In the genomic region with DNA sequence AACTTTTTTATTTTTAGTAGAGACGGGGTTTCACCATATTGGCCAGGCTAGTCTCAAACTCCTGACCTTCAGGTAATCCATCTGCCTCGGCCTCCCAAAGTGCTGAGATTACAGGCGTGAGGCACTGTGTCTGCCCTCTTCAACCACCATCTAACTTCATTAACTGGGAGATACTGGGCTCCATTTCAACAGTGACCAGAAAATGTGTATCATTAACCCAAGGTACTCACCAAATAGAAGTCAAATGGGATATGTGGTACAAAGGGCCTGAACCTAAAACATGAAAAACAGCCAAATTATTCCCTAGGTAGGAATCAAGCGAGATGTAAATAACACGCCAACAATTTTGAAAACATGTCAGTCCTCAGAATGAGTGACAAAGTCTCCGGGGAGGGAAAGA, we compare ENCODE assay signal across 11 cellular contexts. TPM values are rescaled to one million over a fixed set of nuclear protein-coding genes. Genes with fewer than 3 reads are reported as not detected.
DNase-seq lines count a peak whose midpoint lies in the region; ATAC-seq, FAIRE-seq and TF ChIP-seq lines count a peak whose summit lies in the region.
"Had no signal": no experiment of that assay in that cellular context is flagged by ENCODE, and none has a peak within 500 bp of the region (broad histone marks: within the 10 kb centered on the region; RNA-seq: fewer than 3 reads in every experiment).

No MANE protein-coding gene starts in this region.

- H3K4me1 ChIP-seq in breast epithelium, result peaks cover 0 to 12% of the 10 kb centered on the region in 2 donors
- peaks cover 4% of the 10 kb centered on the region; the same call in 1 of the 2 replicates for H3K4me1 ChIP-seq in GM12878 (ENCODE audit: control insufficient read depth, insufficient read depth, low read length)
- H3K4me1 ChIP-seq in right lobe of liver, result peaks cover 0 to 32% (median 11%) of the 10 kb centered on the region in 4 donors
- peaks cover 9 to 33% (median 17%) of the 10 kb centered on the region in 4 donors for H3K4me1 ChIP-seq in transverse colon

- POLR2A ChIA-PET in MCF 10A (lab: Yijun Ruan, JAX), result interaction anchor here (1.0 to 8.0 kb wide), 11 partner anchors 9 to 317 kb away, joined by 3 to 80 read pairs (median 15); a partner anchor contains a TSS
- POLR2A ChIA-PET in GM12878 (lab: Charles Lee), result no interaction called here

- H3K27ac ChIP-seq in breast epithelium, result peak overlapping the region; percentile 84 to 86
- H3K27ac ChIP-seq in GM12878 (ENCODE audit: control insufficient read depth, insufficient read depth), result no peak overlapping the region
- no peak overlapping the region for H3K27ac ChIP-seq in right lobe of liver
- H3K27ac ChIP-seq in transverse colon, result peak overlapping the region in 3 of 4 donors; percentile 86 to 91 (median 88)

- peak overlapping the region; percentile 85 for H3K4me2 ChIP-seq in GM12878 (ENCODE audit: control insufficient read depth, insufficient read depth)

- H3K4me1 Mint-ChIP-seq in MCF 10A (ENCODE audit: insufficient read depth, unreplicated experiment), result peaks cover 5% of the 10 kb centered on the region

- SMC1A ChIA-PET in GM12878 (lab: Charles Lee; ENCODE audit: uncharacterized antibody, unreplicated experiment), result interaction anchor here (0.8 to 1.8 kb wide), 4 partner anchors 11 to 317 kb away, joined by 3 to 5 read pairs (median 4); a partner anchor contains a TSS

- TF ChIP-seq CTCF in breast epithelium (IDR thresholded peaks at IDR 0.05), result no peak
- TF ChIP-seq CTCF in MCF 10A (IDR thresholded peaks at IDR 0.05; ENCODE audit: unreplicated experiment), result no peak
- TF ChIP-seq CTCF in GM12878 (IDR thresholded peaks at IDR 0.05 in 2 of 3, conservative IDR thresholded peaks at IDR 0.05 in 1 of 3; ENCODE audit: control insufficient read depth in 2 of 3, extremely low read depth in 1 of 3, insufficient read depth in 1 of 3, low read depth in 3 of 3, low read length in 3 of 3), result no peak
- no peak for TF ChIP-seq CTCF in right lobe of liver (IDR thresholded peaks at IDR 0.05)
- no peak for TF ChIP-seq CTCF in transverse colon (IDR thresholded peaks at IDR 0.05)

- no peaks in the 10 kb centered on the region for H3K27me3 Mint-ChIP-seq in MCF 10A (ENCODE audit: insufficient read depth, unreplicated experiment)

- H3K4me3 Mint-ChIP-seq in MCF 10A (ENCODE audit: unreplicated experiment), result no peak overlapping the region

- no peak overlapping the region for H2AFZ ChIP-seq in GM12878 (ENCODE audit: control insufficient read depth, low read depth, low read length)

- no peak for FAIRE-seq in GM12878 (lab: Jason Lieb, UNC)

- no peaks in the 10 kb centered on the region for H3K36me3 Mint-ChIP-seq in MCF 10A (ENCODE audit: insufficient read depth, unreplicated experiment)

- in situ Hi-C loops in GM12878 (cut with MboI), result no loop called here
- in situ Hi-C loops in transverse colon (cut with MboI; ENCODE audit: low pct_ligation_motif_present in 1 of 4, low pct_unique_long_range_greater_than_20kb in 1 of 4, low sequenced_read_pairs in 3 of 4), result loop anchor here in 3 of 4 donors (10.0 to 25.0 kb wide), 6 partner anchors 75 to 318 kb away; a partner anchor contains a TSS

- TF ChIP-seq EP300 in GM12878 (IDR thresholded peaks at IDR 0.05; ENCODE audit: borderline replicate concordance in 1 of 2, control insufficient read depth in 1 of 2, low read depth in 2 of 2, low read length in 2 of 2), result no peak
- no peak for TF ChIP-seq EP300 in transverse colon (IDR thresholded peaks at IDR 0.05; ENCODE audit: low read depth)

- no peak for TF ChIP-seq POLR2A in breast epithelium (IDR thresholded peaks at IDR 0.05)
- no peak for TF ChIP-seq POLR2A in GM12878 (IDR thresholded peaks at IDR 0.05; ENCODE audit: low read depth, low read length)
- TF ChIP-seq POLR2A in right lobe of liver (IDR thresholded peaks at IDR 0.05), result no peak
- no peak for TF ChIP-seq POLR2A in transverse colon (IDR thresholded peaks at IDR 0.05)

- H3K27me3 ChIP-seq in breast epithelium (no peaks in the 10 kb centered on the region), GM12878 (replicated peaks in 1 of 2; ENCODE audit: control insufficient read depth in 2 of 2, insufficient read depth in 2 of 2, low read length in 1 of 2) (no peaks in the 10 kb centered on the region), right lobe of liver (no peaks in the 10 kb centered on the region), transverse colon (no peaks in the 10 kb centered on the region)

- H3K4me3 ChIP-seq in breast epithelium (peak overlapping the region in 2 of 3 donors; percentile 84), GM12878 (peak overlapping the region; percentile 99), right lobe of liver (peak overlapping the region in 2 of 3 donors; percentile 63 to 86), transverse colon (peak overlapping the region in 2 of 4 donors; percentile 76 to 80)

- H3K79me2 ChIP-seq in GM12878 (ENCODE audit: control insufficient read depth, insufficient read depth, low read length), result peaks cover 24% of the 10 kb centered on the region

- TF ChIP-seq RAD21 in GM12878 (IDR thresholded peaks at IDR 0.05; ENCODE audit: insufficient read depth, low read depth, low read length), result no peak

- BruUV-seq in MCF 10A (replicated peaks; lab: Mats Ljungman, UMichigan), result no TSS peak
- BruUV-seq in GM12878 (replicated peaks; lab: Mats Ljungman, UMichigan), result no TSS peak

- RAD21 ChIA-PET in GM12878 (lab: Charles Lee; ENCODE audit: unreplicated experiment), result no interaction called here

- no peaks in the 10 kb centered on the region for H3K9me3 Mint-ChIP-seq in MCF 10A (ENCODE audit: unreplicated experiment)

- ATAC-seq in GM12878 (no peak), right lobe of liver (no peak), HG03135 (IDR thresholded peaks at IDR 0.05; ENCODE audit: unreplicated experiment) (no peak), GM18502 (IDR thresholded peaks at IDR 0.05; ENCODE audit: poor library complexity, unreplicated experiment) (no peak)

- intact Hi-C loops in breast epithelium (cut with DNase I; ENCODE audit: low total_unique reads), result loop anchor here (10.0 kb wide), 1 partner anchor 105 kb away; a partner anchor contains a TSS
- intact Hi-C loops in MCF 10A (cut with micrococcal nuclease), result loop anchor here (2.0 to 5.0 kb wide), 3 partner anchors 43 to 137 kb away; a partner anchor contains a TSS
- intact Hi-C loops in GM12878 (cut with micrococcal nuclease; ENCODE audit: unreplicated experiment), result loop anchor here (2.0 to 5.0 kb wide), 4 partner anchors 35 to 317 kb away; a partner anchor contains a TSS
- intact Hi-C loops in right lobe of liver (cut with DNase I), result loop anchor here (10.0 kb wide), 2 partner anchors 105 to 315 kb away; a partner anchor contains a TSS
- intact Hi-C loops in transverse colon (cut with DNase I; ENCODE audit: low total_unique reads), result loop anchor here (10.0 kb wide), 1 partner anchor 315 kb away; a partner anchor contains a TSS

- DNase-seq in breast epithelium (ENCODE audit: low spot score in 2 of 2) (no peak), MCF 10A (ENCODE audit: unreplicated experiment) (no peak), GM12878 (ENCODE audit: low read depth, low spot score) (no peak), right lobe of liver (peak in 1 of 3 donors; percentile 1), transverse colon (no peak), COR-L47 (lab: John Stamatoyannopoulos, UW) (no peak)
- DNase-seq: activated naive CD4-positive, alpha-beta T cell; NCI-H1105 treated with DMSO at 0.1 percent for 48 hours had no signal

- H3K27ac Mint-ChIP-seq in MCF 10A (ENCODE audit: low read depth, unreplicated experiment), result no peak overlapping the region

- CTCF ChIA-PET in MCF 10A (lab: Yijun Ruan, JAX), result interaction anchor here (0.5 to 14.1 kb wide), 6 partner anchors 8 to 160 kb away, joined by 3 to 273 read pairs (median 10); a partner anchor contains a TSS
- CTCF ChIA-PET in GM12878 (lab: Yijun Ruan, JAX), result interaction anchor here (2.0 to 7.5 kb wide), 2 partner anchors 10 to 98 kb away, joined by 5 to 43 read pairs; no protein-coding TSS in a partner anchor

- WGBS in GM12878 (ENCODE audit: insufficient coverage, insufficient replicate concordance, low lambda C conversion rate, missing lambda C conversion rate), result 73% methylated on average over 6 of the region's 6 CpGs
- WGBS in right lobe of liver (ENCODE audit: insufficient coverage, low coverage, low lambda C conversion rate, missing lambda C conversion rate), result 73% methylated on average over 5 of the region's 6 CpGs
- 80 to 81% methylated on average over 6 of the region's 6 CpGs for WGBS in transverse colon (ENCODE audit: low coverage in 1 of 2), 2 donors

- peak overlapping the region; percentile 94 for H3K9ac ChIP-seq in GM12878 (ENCODE audit: control insufficient read depth, insufficient read depth, low read length)

- no peaks in the 10 kb centered on the region for H4K20me1 ChIP-seq in GM12878 (ENCODE audit: control insufficient read depth, insufficient read depth)

- H3K9me3 ChIP-seq in breast epithelium (no peaks in the 10 kb centered on the region), GM12878 (replicated peaks; ENCODE audit: control insufficient read depth, insufficient read depth, low read length) (no peaks in the 10 kb centered on the region), right lobe of liver (no peaks in the 10 kb centered on the region), transverse colon (no peaks in the 10 kb centered on the region)

- H3K36me3 ChIP-seq in breast epithelium (peaks cover under 1% of the 10 kb centered on the region), GM12878 (ENCODE audit: control insufficient read depth in 2 of 2, insufficient read depth in 2 of 2, low read length in 1 of 2) (peaks cover 7 to 34% of the 10 kb centered on the region in 2 experiments), right lobe of liver (peaks cover 11 to 42% (median 24%) of the 10 kb centered on the region in 4 donors), transverse colon (peaks cover 0 to 42% (median 21%) of the 10 kb centered on the region in 4 donors)

RNA-seq across cellular contexts. Expression of a gene that starts 1.2 kb away (rescaled TPM):
- total RNA-seq in breast epithelium (100 to 1,000 TPM in 2 of 3 donors, 10 to 100 TPM in 1; 92.2 to 169 (median 147) TPM), MCF 10A (2022) (348 and 374 TPM in 2 replicates), GM12878 (2014; rRNA removed) (309 and 334 TPM in 2 replicates), GM12878 (2014; rRNA removed; fragmentation: Illumina TruSeq; extraction: Trizol) (405 and 431 TPM in 2 replicates), GM12878 (2021) (261 and 266 TPM in 2 replicates), right lobe of liver (10 to 100 TPM; 30.2 to 55.9 (median 38.7) TPM), transverse colon (100 to 1,000 TPM in 1 of 4 donors, 10 to 100 TPM in 3; 16.5 to 102 (median 66.5) TPM)
- total RNA-seq in GM12878 (2013; cell fraction: nucleolus; rRNA removed), result 53.8 and 56.7 TPM in 2 replicates
- 179 TPM for polyA plus RNA-seq in GM12878 (2011; ENCODE audit: low read depth)
- polyA plus RNA-seq in GM12878 (2011; rRNA removed) (452 and 462 TPM in 2 replicates), GM12878 (2014; fragmentation: Illumina TruSeq; extraction: Trizol) (520 and 601 TPM in 2 replicates), GM12878 (2014; fragmentation: Nextera tagmentation; extraction: Ambion mirVana) (100 to 1,000 TPM; 444 to 455 TPM), GM12878 (2014; rRNA removed) (266 and 287 TPM in 2 replicates), GM12878 (2016; fragmentation: Nextera tagmentation; extraction: Ambion mirVana) (100 to 1,000 TPM; 484 to 487 TPM)
- 374 and 428 TPM in 2 replicates for polyA plus RNA-seq in GM12878 (2011; cell fraction: cytosol; rRNA removed)
- polyA plus RNA-seq in GM12878 (2011; cell fraction: nucleus; rRNA removed), result 208 and 248 TPM in 2 replicates
- 157 and 180 TPM in 2 replicates for polyA plus RNA-seq in GM12878 (2012)
- 323 and 337 TPM in 2 replicates for polyA minus RNA-seq in GM12878 (2011; rRNA and poly(A)+ RNA removed)
- polyA minus RNA-seq in GM12878 (2011; cell fraction: cytosol; rRNA and poly(A)+ RNA removed), result 102 and 114 TPM in 2 replicates
- 46.4 and 69.7 TPM in 2 replicates for polyA minus RNA-seq in GM12878 (2011; cell fraction: nucleus; rRNA and poly(A)+ RNA removed)

RNA-seq across cellular contexts. Expression of a gene that starts 8.9 kb away (rescaled TPM):
- total RNA-seq in breast epithelium, result 100 to 1,000 TPM in 1 of 3 donors, 10 to 100 TPM in 2; 19.9 to 134 (median 46.5) TPM
- not detected in 2 replicates for total RNA-seq in MCF 10A (2022)
- total RNA-seq in GM12878 (2013; cell fraction: nucleolus; rRNA removed), result 4.1 and 5.2 TPM in 2 replicates
- total RNA-seq in GM12878 (2014; rRNA removed), result 0.22 and 0.40 TPM in 2 replicates
- total RNA-seq in GM12878 (2014; rRNA removed; fragmentation: Illumina TruSeq; extraction: Trizol), result 0.13 and 0.18 TPM in 2 replicates
- 0.56 and 0.72 TPM in 2 replicates for total RNA-seq in GM12878 (2021)
- 0.08 TPM for polyA plus RNA-seq in GM12878 (2011; ENCODE audit: low read depth)
- polyA plus RNA-seq in GM12878 (2011; rRNA removed), result 1.3 and 2.1 TPM in 2 replicates
- 2.0 and 2.2 TPM in 2 replicates for polyA plus RNA-seq in GM12878 (2011; cell fraction: cytosol; rRNA removed)
- polyA plus RNA-seq in GM12878 (2011; cell fraction: nucleus; rRNA removed), result 5.9 and 8.9 TPM in 2 replicates
- polyA plus RNA-seq in GM12878 (2012), result 0.32 and 0.35 TPM in 2 replicates
- 0.28 TPM in 1 of 2 replicates, not detected in the other for polyA plus RNA-seq in GM12878 (2014; fragmentation: Illumina TruSeq; extraction: Trizol)
- under 1 TPM in 1 of 2 experiments, not detected in 1; 0.09 TPM for polyA plus RNA-seq in GM12878 (2014; fragmentation: Nextera tagmentation; extraction: Ambion mirVana)
- 0.16 and 0.50 TPM in 2 replicates for polyA plus RNA-seq in GM12878 (2014; rRNA removed)
- polyA plus RNA-seq in GM12878 (2016; fragmentation: Nextera tagmentation; extraction: Ambion mirVana), result under 1 TPM; 0.14 to 0.17 TPM
- 2.1 and 2.7 TPM in 2 replicates for polyA minus RNA-seq in GM12878 (2011; rRNA and poly(A)+ RNA removed)
- polyA minus RNA-seq in GM12878 (2011; cell fraction: cytosol; rRNA and poly(A)+ RNA removed), result 1.7 and 2.2 TPM in 2 replicates
- 1.4 and 1.5 TPM in 2 replicates for polyA minus RNA-seq in GM12878 (2011; cell fraction: nucleus; rRNA and poly(A)+ RNA removed)
- 10 to 100 TPM in 1 of 6 experiments, 1 to 10 TPM in 5; 5.0 to 14.4 (median 5.7) TPM for total RNA-seq in right lobe of liver
- 10 to 100 TPM in 3 of 4 donors, 1 to 10 TPM in 1; 9.8 to 25.1 (median 13.4) TPM for total RNA-seq in transverse colon
- total RNA-seq: T-helper 1 cell treated with Interleukin-12 subunit alpha and Interleukin-12 subunit beta and Interleukin-4 antibody, amounts not matched to agents 30 ng/mL and 1 ng/mL, for 36 hours had no signal

RNA-seq across cellular contexts. Expression of a gene that starts 11.1 kb away (rescaled TPM):
- 10 to 100 TPM; 43.3 to 70.7 (median 54.2) TPM for total RNA-seq in breast epithelium
- 55.9 and 63.7 TPM in 2 replicates for total RNA-seq in MCF 10A (2022)
- total RNA-seq in GM12878 (2013; cell fraction: nucleolus; rRNA removed), result 9.4 and 10.2 TPM in 2 replicates
- 47.1 and 48.3 TPM in 2 replicates for total RNA-seq in GM12878 (2014; rRNA removed)
- 29.7 and 31.4 TPM in 2 replicates for total RNA-seq in GM12878 (2014; rRNA removed; fragmentation: Illumina TruSeq; extraction: Trizol)
- total RNA-seq in GM12878 (2021), result 25.7 and 30.8 TPM in 2 replicates
- 23.4 TPM for polyA plus RNA-seq in GM12878 (2011; ENCODE audit: low read depth)
- 37.8 and 40.6 TPM in 2 replicates for polyA plus RNA-seq in GM12878 (2011; rRNA removed)
- polyA plus RNA-seq in GM12878 (2011; cell fraction: cytosol; rRNA removed), result 39.5 and 41.8 TPM in 2 replicates
- polyA plus RNA-seq in GM12878 (2011; cell fraction: nucleus; rRNA removed), result 19.2 and 29.5 TPM in 2 replicates
- 26.2 and 32.5 TPM in 2 replicates for polyA plus RNA-seq in GM12878 (2012)
- polyA plus RNA-seq in GM12878 (2014; fragmentation: Illumina TruSeq; extraction: Trizol), result 34.5 and 36.6 TPM in 2 replicates
- 10 to 100 TPM; 12.4 to 25.0 TPM for polyA plus RNA-seq in GM12878 (2014; fragmentation: Nextera tagmentation; extraction: Ambion mirVana)
- 50.9 and 58.5 TPM in 2 replicates for polyA plus RNA-seq in GM12878 (2014; rRNA removed)
- polyA plus RNA-seq in GM12878 (2016; fragmentation: Nextera tagmentation; extraction: Ambion mirVana), result 10 to 100 TPM; 74.5 to 78.1 TPM
- 9.4 and 18.1 TPM in 2 replicates for polyA minus RNA-seq in GM12878 (2011; rRNA and poly(A)+ RNA removed)
- polyA minus RNA-seq in GM12878 (2011; cell fraction: cytosol; rRNA and poly(A)+ RNA removed), result 6.8 and 7.4 TPM in 2 replicates
- 6.4 and 10.7 TPM in 2 replicates for polyA minus RNA-seq in GM12878 (2011; cell fraction: nucleus; rRNA and poly(A)+ RNA removed)
- 10 to 100 TPM; 14.6 to 33.2 (median 18.0) TPM for total RNA-seq in right lobe of liver
- 10 to 100 TPM; 10.5 to 38.4 (median 27.4) TPM for total RNA-seq in transverse colon

RNA-seq across cellular contexts. Expression of a gene that starts 35.7 kb away (rescaled TPM):
- total RNA-seq in breast epithelium (100 to 1,000 TPM in 1 of 3 donors, 10 to 100 TPM in 2; 37.1 to 112 (median 71.8) TPM), MCF 10A (2022) (147 and 156 TPM in 2 replicates), GM12878 (2014; rRNA removed) (48.0 and 48.5 TPM in 2 replicates), GM12878 (2014; rRNA removed; fragmentation: Illumina TruSeq; extraction: Trizol) (46.5 and 48.7 TPM in 2 replicates), GM12878 (2021) (60.1 and 61.5 TPM in 2 replicates), right lobe of liver (10 to 100 TPM; 21.9 to 29.7 (median 26.0) TPM), transverse colon (10 to 100 TPM; 35.2 to 86.1 (median 65.2) TPM)
- total RNA-seq in GM12878 (2013; cell fraction: nucleolus; rRNA removed), result 176 and 179 TPM in 2 replicates
- polyA plus RNA-seq in GM12878 (2011; ENCODE audit: low read depth), result 31.8 TPM
- polyA plus RNA-seq in GM12878 (2011; rRNA removed) (93.8 and 98.9 TPM in 2 replicates), GM12878 (2014; fragmentation: Illumina TruSeq; extraction: Trizol) (47.4 and 51.5 TPM in 2 replicates), GM12878 (2014; fragmentation: Nextera tagmentation; extraction: Ambion mirVana) (10 to 100 TPM in 1 of 2 experiments, 1 to 10 TPM in 1; 8.4 to 15.9 TPM), GM12878 (2014; rRNA removed) (64.5 and 65.4 TPM in 2 replicates), GM12878 (2016; fragmentation: Nextera tagmentation; extraction: Ambion mirVana) (10 to 100 TPM; 53.1 to 56.2 TPM)
- 60.6 and 64.7 TPM in 2 replicates for polyA plus RNA-seq in GM12878 (2011; cell fraction: cytosol; rRNA removed)
- 80.2 and 113 TPM in 2 replicates for polyA plus RNA-seq in GM12878 (2011; cell fraction: nucleus; rRNA removed)
- 42.4 and 48.9 TPM in 2 replicates for polyA plus RNA-seq in GM12878 (2012)
- 58.2 and 59.6 TPM in 2 replicates for polyA minus RNA-seq in GM12878 (2011; rRNA and poly(A)+ RNA removed)
- 22.5 and 25.8 TPM in 2 replicates for polyA minus RNA-seq in GM12878 (2011; cell fraction: cytosol; rRNA and poly(A)+ RNA removed)
- 50.2 and 93.3 TPM in 2 replicates for polyA minus RNA-seq in GM12878 (2011; cell fraction: nucleus; rRNA and poly(A)+ RNA removed)

RNA-seq across cellular contexts. Expression of a gene that starts 41.4 kb away (rescaled TPM):
- total RNA-seq in breast epithelium (10 to 100 TPM in 2 of 3 donors, 1 to 10 TPM in 1; 6.1 to 40.0 (median 28.5) TPM), MCF 10A (2022) (0.74 TPM in 1 of 2 replicates, not detected in the other), GM12878 (2014; rRNA removed) (not detected in 2 replicates), GM12878 (2014; rRNA removed; fragmentation: Illumina TruSeq; extraction: Trizol) (not detected in 2 replicates), GM12878 (2021) (not detected in 2 replicates), right lobe of liver (1 to 10 TPM in 3 of 6 experiments, under 1 TPM in 3; 0.40 to 2.1 (median 1.0) TPM), transverse colon (1 to 10 TPM in 2 of 4 donors, not detected in 2; 3.7 to 4.4 TPM)
- not detected in 2 replicates for total RNA-seq in GM12878 (2013; cell fraction: nucleolus; rRNA removed)
- 0.24 TPM for polyA plus RNA-seq in GM12878 (2011; ENCODE audit: low read depth)
- polyA plus RNA-seq in GM12878 (2011; rRNA removed) (not detected in 2 replicates), GM12878 (2014; fragmentation: Illumina TruSeq; extraction: Trizol) (not detected in 2 replicates), GM12878 (2014; fragmentation: Nextera tagmentation; extraction: Ambion mirVana) (under 1 TPM in 1 of 2 experiments, not detected in 1; 0.13 TPM), GM12878 (2014; rRNA removed) (0.03 TPM in 1 of 2 replicates, not detected in the other), GM12878 (2016; fragmentation: Nextera tagmentation; extraction: Ambion mirVana) (under 1 TPM in 1 of 2 experiments, not detected in 1; 0.29 TPM)
- 0.27 TPM in 1 of 2 replicates, not detected in the other for polyA plus RNA-seq in GM12878 (2011; cell fraction: cytosol; rRNA removed)
- polyA plus RNA-seq in GM12878 (2011; cell fraction: nucleus; rRNA removed), result not detected in 2 replicates
- polyA plus RNA-seq in GM12878 (2012), result 0.49 and 0.60 TPM in 2 replicates
- polyA minus RNA-seq in GM12878 (2011; rRNA and poly(A)+ RNA removed), result not detected in 2 replicates
- not detected in 2 replicates for polyA minus RNA-seq in GM12878 (2011; cell fraction: cytosol; rRNA and poly(A)+ RNA removed)
- polyA minus RNA-seq in GM12878 (2011; cell fraction: nucleus; rRNA and poly(A)+ RNA removed), result not detected in 2 replicates
- total RNA-seq: T-helper 1 cell treated with Interleukin-12 subunit alpha and Interleukin-12 subunit beta and Interleukin-4 antibody, amounts not matched to agents 30 ng/mL and 1 ng/mL, for 36 hours had no signal

Comparison
In these comparisons a context has a peak if more than half of its experiments do, and no peak if none do; other contexts are left out.
1. H3K27ac ChIP-seq: peak in breast epithelium (2 of 2) and transverse colon (3 of 4); none in GM12878 (single experiment) and right lobe of liver (0 of 3).